Comparison of ENCODE assay signal across 8 cellular contexts in genomic region chr14:71050227-71050823, GRCh38.
DNase-seq lines count a peak whose midpoint lies in the region; ATAC-seq, FAIRE-seq and TF ChIP-seq lines count a peak whose summit lies in the region.

No MANE protein-coding gene starts in this region.

- H3K79me1 ChIP-seq in IMR-90 (ENCODE audit: low read depth in 1 of 2, low read length in 2 of 2), result peaks cover 0 to 10% of the 10 kb centered on the region in 2 experiments; a peak in 3 of 4 replicates

- no peak overlapping the region for H2BK120ac ChIP-seq in IMR-90 (ENCODE audit: low read depth, low read length)

- H3K4me3 ChIP-seq in IMR-90 (ENCODE audit: insufficient read depth, low read depth, low read length) (no peak overlapping the region), GM12878 (no peak overlapping the region), MG63 (no peak overlapping the region), ascending aorta (no peak overlapping the region)

- no peak overlapping the region for H2AFZ ChIP-seq in IMR-90 (replicated peaks; ENCODE audit: low read length, poor library complexity)
- H2AFZ ChIP-seq in GM12878 (ENCODE audit: control insufficient read depth, low read depth, low read length), result no peak overlapping the region

- no peak overlapping the region for H3K23ac ChIP-seq in IMR-90 (ENCODE audit: low read depth, low read length)

- H3K27ac ChIP-seq in IMR-90 (ENCODE audit: insufficient read depth, low read length), result no peak overlapping the region
- no peak overlapping the region for H3K27ac ChIP-seq in GM12878 (ENCODE audit: control insufficient read depth, insufficient read depth)
- no peak overlapping the region for H3K27ac ChIP-seq in ascending aorta

- H2BK5ac ChIP-seq in IMR-90 (ENCODE audit: low read depth, low read length, poor library complexity, severe bottlenecking), result no peak overlapping the region

- dilution Hi-C loops in IMR-90 (cut with HindIII; ENCODE audit: low sequenced_read_pairs, unreplicated experiment), result no loop called here

- no peak overlapping the region for H3K4me3 Mint-ChIP-seq in mesothelial cell of epicardium

- H3K9me1 ChIP-seq in IMR-90 (ENCODE audit: insufficient read depth, low read length), result no peaks in the 10 kb centered on the region

- TF ChIP-seq CTCF in IMR-90 (conservative IDR thresholded peaks at IDR 0.05; ENCODE audit: low read depth, low read length), result peak; percentile 31
- TF ChIP-seq CTCF in GM12878 (IDR thresholded peaks at IDR 0.05 in 2 of 3, conservative IDR thresholded peaks at IDR 0.05 in 1 of 3; ENCODE audit: control insufficient read depth in 2 of 3, extremely low read depth in 1 of 3, insufficient read depth in 1 of 3, low read depth in 3 of 3, low read length in 3 of 3), result peak in 2 of 3 experiments; percentile 28 to 30; a peak in 3 of 6 replicates
- TF ChIP-seq CTCF in mesothelial cell of epicardium (IDR thresholded peaks at IDR 0.05; ENCODE audit: unreplicated experiment), result peak; percentile 51
- TF ChIP-seq CTCF in ascending aorta (IDR thresholded peaks at IDR 0.05), result peak in 1 of 3 experiments; percentile 17

- H3K4me1 Mint-ChIP-seq in mesothelial cell of epicardium, result no peaks in the 10 kb centered on the region

- H3K9me3 ChIP-seq in IMR-90 (ENCODE audit: control insufficient read depth, insufficient read depth, low read length) (no peaks in the 10 kb centered on the region), GM12878 (replicated peaks; ENCODE audit: control insufficient read depth, insufficient read depth, low read length) (no peaks in the 10 kb centered on the region), MG63 (no peaks in the 10 kb centered on the region), ascending aorta (no peaks in the 10 kb centered on the region)

- DNase-seq in COLO829 (ENCODE audit: low spot score), result peak; percentile 24
- peak; percentile 20 for DNase-seq in IMR-90
- DNase-seq in GM12878 (ENCODE audit: low read depth, low spot score), result no peak
- no peak for DNase-seq in mesothelial cell of epicardium (ENCODE audit: low spot score in 2 of 2, unreplicated experiment in 2 of 2)
- DNase-seq in MG63, result no peak
- DNase-seq in AG20443 (ENCODE audit: low spot score), result no peak
- no peak for DNase-seq in ascending aorta (ENCODE audit: low spot score in 2 of 2)

- H3K9me3 Mint-ChIP-seq in mesothelial cell of epicardium, result no peaks in the 10 kb centered on the region

- 0 out of 2 replicates have a peak, but pooled peaks have one; percentile 3 for TF ChIP-seq RAD21 in IMR-90 (IDR thresholded peaks at IDR 0.05; ENCODE audit: low read length)
- no peak for TF ChIP-seq RAD21 in GM12878 (IDR thresholded peaks at IDR 0.05; ENCODE audit: insufficient read depth, low read depth, low read length)

- H4K5ac ChIP-seq in IMR-90 (ENCODE audit: low read depth, low read length), result no peak overlapping the region

- RAD21 ChIA-PET in GM12878 (lab: Charles Lee; ENCODE audit: unreplicated experiment), result interaction anchor here (1.0 kb wide), 1 partner anchor 703 kb away, joined by 3 read pairs; no protein-coding TSS in a partner anchor

- H3K4me2 ChIP-seq in IMR-90 (ENCODE audit: low read depth, low read length), result no peak overlapping the region
- H3K4me2 ChIP-seq in GM12878 (ENCODE audit: control insufficient read depth, insufficient read depth), result no peak overlapping the region

- no peak overlapping the region for H3K14ac ChIP-seq in IMR-90 (replicated peaks; ENCODE audit: low read depth, low read length)

- intact Hi-C loops in IMR-90 (cut with micrococcal nuclease) (no loop called here), GM12878 (cut with micrococcal nuclease; ENCODE audit: unreplicated experiment) (no loop called here), ascending aorta (cut with DNase I) (no loop called here)

- H4K91ac ChIP-seq in IMR-90 (ENCODE audit: insufficient read depth, low read depth, low read length), result no peak overlapping the region

- no peak overlapping the region for H3K56ac ChIP-seq in IMR-90 (ENCODE audit: extremely low read depth, insufficient read depth, low read length)

- H4K20me1 ChIP-seq in IMR-90 (ENCODE audit: insufficient read depth, low read length) (peaks cover 5% of the 10 kb centered on the region; the same call in 1 of the 2 replicates), GM12878 (ENCODE audit: control insufficient read depth, insufficient read depth) (no peaks in the 10 kb centered on the region)

- ATAC-seq in IMR-90 (ENCODE audit: low read depth) (peak; percentile 35; the same call in 1 of the 2 replicates), GM12878 (peak; percentile 60), GM18511 (IDR thresholded peaks at IDR 0.05; ENCODE audit: unreplicated experiment) (no peak)

- H2AK5ac ChIP-seq in IMR-90 (ENCODE audit: low read depth, low read length), result no peak overlapping the region

- H2AK9ac ChIP-seq in IMR-90 (replicated peaks; ENCODE audit: low read depth, low read length, poor library complexity), result no peak overlapping the region

- TF ChIP-seq POLR2A in IMR-90 (IDR thresholded peaks at IDR 0.05; ENCODE audit: low read depth, low read length), result no peak
- no peak for TF ChIP-seq POLR2A in GM12878 (IDR thresholded peaks at IDR 0.05; ENCODE audit: low read depth, low read length)

- H3K27me3 ChIP-seq in IMR-90 (ENCODE audit: control insufficient read depth, insufficient read depth, low read length), result no peaks in the 10 kb centered on the region
- H3K27me3 ChIP-seq in GM12878 (replicated peaks in 1 of 2; ENCODE audit: control insufficient read depth in 2 of 2, insufficient read depth in 2 of 2, low read length in 1 of 2), result no peaks in the 10 kb centered on the region
- H3K27me3 ChIP-seq in MG63, result no peaks in the 10 kb centered on the region
- H3K27me3 ChIP-seq in ascending aorta, result no peaks in the 10 kb centered on the region

- in situ Hi-C loops in IMR-90 (cut with MboI; ENCODE audit: low sequenced_read_pairs), result no loop called here
- in situ Hi-C loops in GM12878 (cut with MboI), result no loop called here

- H3K9ac ChIP-seq in IMR-90 (ENCODE audit: low read depth, low read length), result no peak overlapping the region
- no peak overlapping the region for H3K9ac ChIP-seq in GM12878 (ENCODE audit: control insufficient read depth, insufficient read depth, low read length)

- H2BK15ac ChIP-seq in IMR-90 (ENCODE audit: low read depth, low read length), result no peak overlapping the region

- SMC1A ChIA-PET in GM12878 (lab: Charles Lee; ENCODE audit: uncharacterized antibody, unreplicated experiment), result interaction anchor here (0.7 to 0.9 kb wide), 2 partner anchors 84 to 93 kb away, joined by 3 to 4 read pairs; no protein-coding TSS in a partner anchor

- CTCF ChIA-PET in IMR-90 (lab: Yijun Ruan, JAX) (interaction anchor here (0.6 to 1.3 kb wide), 7 partner anchors 8 to 828 kb away, joined by 3 to 5 read pairs (median 3); no protein-coding TSS in a partner anchor), GM12878 (lab: Yijun Ruan, JAX) (interaction anchor here (0.6 to 1.8 kb wide), 8 partner anchors 9 to 1576 kb away, joined by 3 to 7 read pairs (median 3); no protein-coding TSS in a partner anchor)

- H2BK20ac ChIP-seq in IMR-90 (ENCODE audit: low read depth, low read length), result no peak overlapping the region

- POLR2A ChIA-PET in IMR-90 (lab: Charles Lee; ENCODE audit: unreplicated experiment), result no interaction called here
- POLR2A ChIA-PET in GM12878 (lab: Charles Lee), result no interaction called here

- H3K4ac ChIP-seq in IMR-90 (ENCODE audit: low read depth, low read length), result no peak overlapping the region

- no peak overlapping the region for H3K18ac ChIP-seq in IMR-90 (ENCODE audit: low read depth, low read length)

- H3K27ac Mint-ChIP-seq in mesothelial cell of epicardium, result no peak overlapping the region

- H3K36me3 ChIP-seq in IMR-90 (ENCODE audit: control insufficient read depth, insufficient read depth, low read length) (peaks cover 9% of the 10 kb centered on the region), GM12878 (ENCODE audit: control insufficient read depth in 2 of 2, insufficient read depth in 2 of 2, low read length in 1 of 2) (peaks cover 0 to 1% of the 10 kb centered on the region in 2 experiments; a peak in 3 of 4 replicates), MG63 (peaks cover 15% of the 10 kb centered on the region), ascending aorta (peaks cover 28 to 62% of the 10 kb centered on the region in 2 donors)

- no peaks in the 10 kb centered on the region for H3K79me2 ChIP-seq in GM12878 (ENCODE audit: control insufficient read depth, insufficient read depth, low read length)

- no peak for TF ChIP-seq EP300 in GM12878 (IDR thresholded peaks at IDR 0.05; ENCODE audit: borderline replicate concordance in 1 of 2, control insufficient read depth in 1 of 2, low read depth in 2 of 2, low read length in 2 of 2)

- H3K4me1 ChIP-seq in IMR-90 (ENCODE audit: control insufficient read depth, insufficient read depth, low read length) (peaks cover 2% of the 10 kb centered on the region; the same call in 1 of the 2 replicates), GM12878 (ENCODE audit: control insufficient read depth, insufficient read depth, low read length) (no peaks in the 10 kb centered on the region), ascending aorta (no peaks in the 10 kb centered on the region)

- FAIRE-seq in GM12878 (lab: Jason Lieb, UNC), result peak; percentile 77

- H3K27me3 Mint-ChIP-seq in mesothelial cell of epicardium (ENCODE audit: low read depth), result no peaks in the 10 kb centered on the region

- WGBS in IMR-90 (ENCODE audit: extremely low coverage in 2 of 2, insufficient read length in 1 of 2), 2 experiments, result no CpG with 5 or more reads among the region's 2 CpGs
- WGBS in GM12878 (ENCODE audit: insufficient coverage, insufficient replicate concordance, low lambda C conversion rate, missing lambda C conversion rate), result 95% methylated on average over 2 of the region's 2 CpGs

- H3K36me3 Mint-ChIP-seq in mesothelial cell of epicardium, result peaks cover 26% of the 10 kb centered on the region

- BruUV-seq in IMR-90 (replicated peaks; lab: Mats Ljungman, UMichigan) (no TSS peak), GM12878 (replicated peaks; lab: Mats Ljungman, UMichigan) (no TSS peak)

- H4K8ac ChIP-seq in IMR-90 (ENCODE audit: low read depth in 2 of 2, low read length in 2 of 2), result no peak overlapping the region

TF ChIP-seq in IMR-90, 13 proteins besides CTCF, POLR2A, EP300 and RAD21:
- no peak for TF ChIP-seq MAFK (IDR thresholded peaks at IDR 0.05; ENCODE audit: low read depth, low read length)
- TF ChIP-seq SMC3 (IDR thresholded peaks at IDR 0.05; ENCODE audit: low read depth, low read length), result peak; percentile 15; the same call in 1 of the 2 replicates

TF ChIP-seq in GM12878, 131 proteins besides CTCF, POLR2A, EP300 and RAD21 (continues in another document):
- no peak for TF ChIP-seq CHD1 (IDR thresholded peaks at IDR 0.05; ENCODE audit: low read depth, low read length)

Comparison
In these comparisons a context has a peak if more than half of its experiments do, and no peak if none do; other contexts are left out.
1. DNase-seq: peak in COLO829 (single experiment) and IMR-90 (single experiment); none in GM12878 (single experiment), mesothelial cell of epicardium (0 of 2), MG63 (single experiment), AG20443 (single experiment) and ascending aorta (0 of 2).